In genomic region chr12:120094485-120094884, GRCh38 we compare ENCODE assay signal across 2 cellular contexts.
A peak's percentile ranks its signal among the peaks of the same experiment; 100 is the strongest.
TF ChIP-seq lines count a peak whose summit lies in the region.

No MANE protein-coding gene starts in this region.

TF ChIP-seq in GM23338, 12 proteins besides CTCF, POLR2A, EP300 and RAD21:
- TF ChIP-seq EZH2phosphoT487 (IDR thresholded peaks at IDR 0.05; ENCODE audit: unreplicated experiment) (no peak), NANOG (IDR thresholded peaks at IDR 0.05; ENCODE audit: borderline replicate concordance) (no peak), ZNF331 (CRISPR knock-in tag; IDR thresholded peaks at IDR 0.05; ENCODE audit: low read depth) (no peak), REST (IDR thresholded peaks at IDR 0.05; ENCODE audit: unreplicated experiment) (no peak), EZH2 (IDR thresholded peaks at IDR 0.05; ENCODE audit: low read depth, unreplicated experiment) (no peak), POLR2AphosphoS5 (IDR thresholded peaks at IDR 0.05; ENCODE audit: low read depth) (no peak), STAT1 (IDR thresholded peaks at IDR 0.05; ENCODE audit: unreplicated experiment) (no peak)

TF ChIP-seq in H1, 55 proteins besides CTCF, POLR2A, EP300 and RAD21:
- no peak for TF ChIP-seq GTF2F1 (IDR thresholded peaks at IDR 0.05; ENCODE audit: borderline replicate concordance, low read depth, low read length)
- peak in 1 of 2 experiments; percentile 23; a peak in 1 of 4 replicates for TF ChIP-seq SIN3A (conservative IDR thresholded peaks at IDR 0.05 in 1 of 2, IDR thresholded peaks at IDR 0.05 in 1 of 2; ENCODE audit: low read depth in 1 of 2, low read length in 2 of 2)
- TF ChIP-seq KDM4A (IDR thresholded peaks at IDR 0.05; ENCODE audit: low read depth, low read length, severe bottlenecking) = no peak
